Comparison of ENCODE assay signal across 24 cellular contexts in the genomic region with DNA sequence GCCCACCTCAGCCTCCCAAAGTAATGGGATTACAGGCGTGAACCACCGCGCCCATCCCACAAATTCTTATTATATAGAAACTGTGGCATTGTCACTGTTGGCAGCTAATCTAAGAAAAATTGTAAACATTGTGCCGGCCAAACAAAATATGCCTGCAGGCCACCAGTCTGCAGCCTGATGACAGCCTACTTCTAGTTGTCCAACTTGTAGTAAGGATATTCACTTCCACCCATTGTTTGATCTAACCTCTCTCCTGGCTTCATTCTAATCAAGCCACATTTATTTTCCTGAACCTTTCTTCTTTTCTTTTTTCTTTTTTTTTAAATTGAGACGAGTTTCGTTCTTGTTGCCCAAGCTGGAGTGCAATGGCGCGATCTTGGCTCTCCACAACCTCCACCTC.
"Had no signal": no experiment of that assay in that cellular context is flagged by ENCODE, and none has a peak within 500 bp of the region (broad histone marks: within the 10 kb centered on the region; RNA-seq: fewer than 3 reads in every experiment).

No MANE protein-coding gene starts in this region.

- DNase-seq: stimulated activated CD4-positive, alpha-beta T cell treated with anti-CD3 and anti-CD28 coated beads, Interleukin-2, amount 100 ng/mL, for 48 hours; stimulated activated CD4-positive, alpha-beta T cell treated with anti-CD3 and anti-CD28 coated beads, Interleukin-4, amount 100 ng/mL, for 1 hour; stimulated activated CD4-positive, alpha-beta T cell treated with anti-CD3 and anti-CD28 coated beads, Interleukin-4, amount 100 ng/mL, for 24 hours; stimulated activated CD4-positive, alpha-beta T cell treated with anti-CD3 and anti-CD28 coated beads, Interleukin-4, amount 100 ng/mL, for 4 hours; stimulated activated CD8-positive, alpha-beta memory T cell treated with anti-CD3 and anti-CD28 coated beads, Interleukin-4, amount 100 ng/mL, for 48 hours; stimulated activated naive B cell treated with anti-CD40 and anti-IgM and Interleukin-4, amounts not matched to agents 10 μg/mL and 1 μg/mL and 100 μg/mL, for 72 hours; stimulated activated naive CD4-positive, alpha-beta T cell; stimulated activated naive CD4-positive, alpha-beta T cell treated with Interleukin-2 at 50 U/mL for 16 hours; stimulated activated naive CD8-positive, alpha-beta T cell treated with anti-CD3 and anti-CD28 coated beads, Interleukin-15, amount 100 ng/mL, for 72 hours; stimulated activated naive CD8-positive, alpha-beta T cell treated with anti-CD3 and anti-CD28 coated beads, Interleukin-15, Interleukin-2, amounts not matched to agents 100 U/mL and 50 U/mL, for 24 hours; stomach; substantia nigra; testis; thyroid gland; tibial artery; transverse colon; trophoblast cell; upper lobe of left lung; upper lobe of right lung; uterus had no signal

- H3K9me3 ChIP-seq: stomach, suprapubic skin, testis, thoracic aorta, thyroid gland, tibial artery, tibial nerve, transverse colon, upper lobe of left lung, upper lobe of right lung, uterus, vagina had no signal

- H3K27ac ChIP-seq: stomach, suprapubic skin, testis, thoracic aorta, thyroid gland, tibial artery, tibial nerve, transverse colon, upper lobe of left lung, upper lobe of right lung, uterus, vagina had no signal

- H3K4me1 ChIP-seq: stomach, suprapubic skin, testis, thyroid gland, tibial artery, tibial nerve, transverse colon, upper lobe of left lung, upper lobe of right lung, uterus, vagina had no signal

- H3K4me3 ChIP-seq: stomach, suprapubic skin, testis, thoracic aorta, thyroid gland, tibial artery, tibial nerve, transverse colon, upper lobe of left lung, upper lobe of right lung, uterus, vagina had no signal

- H3K36me3 ChIP-seq: stomach, suprapubic skin, thoracic aorta, thyroid gland, tibial artery, tibial nerve, transverse colon, upper lobe of left lung, upper lobe of right lung, uterus, vagina had no signal

- H3K27me3 ChIP-seq: stomach, suprapubic skin, testis, thyroid gland, tibial artery, tibial nerve, transverse colon, upper lobe of left lung, upper lobe of right lung, uterus, vagina had no signal
